10 cellular contexts compared by ENCODE assay signal in genomic region chr9:22117511-22118388, GRCh38.
DNase-seq lines count a peak whose midpoint lies in the region; ATAC-seq and TF ChIP-seq lines count a peak whose summit lies in the region.
"Had no signal": no experiment of that assay in that cellular context is flagged by ENCODE, and none has a peak within 500 bp of the region (broad histone marks: within the 10 kb centered on the region; RNA-seq: fewer than 3 reads in every experiment).

No MANE protein-coding gene starts in this region.

- H3K4me3 Mint-ChIP-seq in activated CD4-positive, alpha-beta T cell treated with anti-CD3 and anti-CD28 coated beads for 36 hours = no peak overlapping the region
- H3K4me3 Mint-ChIP-seq: CD4-positive, alpha-beta T cell had no signal

- TF ChIP-seq CTCF in omental fat pad (IDR thresholded peaks at IDR 0.05) = no peak

- no peak overlapping the region for H3K27ac Mint-ChIP-seq in activated CD4-positive, alpha-beta T cell treated with anti-CD3 and anti-CD28 coated beads for 36 hours
- H3K27ac Mint-ChIP-seq: CD4-positive, alpha-beta T cell had no signal

- H3K9me3 Mint-ChIP-seq in activated CD4-positive, alpha-beta T cell treated with anti-CD3 and anti-CD28 coated beads for 36 hours (ENCODE audit: low read depth) = no peaks in the 10 kb centered on the region
- H3K9me3 Mint-ChIP-seq: CD4-positive, alpha-beta T cell had no signal

- no peaks in the 10 kb centered on the region for H3K36me3 Mint-ChIP-seq in activated CD4-positive, alpha-beta T cell treated with anti-CD3 and anti-CD28 coated beads for 36 hours (ENCODE audit: low read depth)

- peak overlapping the region; percentile 66 for H3K27ac ChIP-seq in SJSA1

- no peaks in the 10 kb centered on the region for H3K27me3 ChIP-seq in SJSA1 (replicated peaks)

- no peak overlapping the region for H3K4me3 ChIP-seq in SJSA1

- no peaks in the 10 kb centered on the region for H3K4me1 Mint-ChIP-seq in activated CD4-positive, alpha-beta T cell treated with anti-CD3 and anti-CD28 coated beads for 36 hours

- ATAC-seq in omental fat pad (ENCODE audit: low FRiP score) = peak; percentile 43
- no peak for ATAC-seq in GM21619 (IDR thresholded peaks at IDR 0.05; ENCODE audit: unreplicated experiment)
- ATAC-seq in activated CD4-positive, alpha-beta T cell treated with anti-CD3 and anti-CD28 coated beads for 36 hours = no peak
- no peak for ATAC-seq in HG02870 (IDR thresholded peaks at IDR 0.05; ENCODE audit: unreplicated experiment)

- peaks cover 60% of the 10 kb centered on the region for H3K4me1 ChIP-seq in SJSA1 (replicated peaks)

- CTCF ChIA-PET in activated CD4-positive, alpha-beta T cell treated with anti-CD3 and anti-CD28 coated beads for 36 hours (lab: Charles Lee) = interaction anchor here (0.7 to 4.4 kb wide), 5 partner anchors 8 to 86 kb away, joined by 3 to 19 read pairs (median 3); no protein-coding TSS in a partner anchor

- POLR2A ChIA-PET in activated CD4-positive, alpha-beta T cell treated with anti-CD3 and anti-CD28 coated beads for 36 hours (lab: Charles Lee) = no interaction called here

- no peaks in the 10 kb centered on the region for H3K9me3 ChIP-seq in SJSA1 (replicated peaks)

- peaks cover 29% of the 10 kb centered on the region for H3K27me3 Mint-ChIP-seq in activated CD4-positive, alpha-beta T cell treated with anti-CD3 and anti-CD28 coated beads for 36 hours

- H3K36me3 ChIP-seq in SJSA1 = no peaks in the 10 kb centered on the region

- intact Hi-C loops in activated CD4-positive, alpha-beta T cell treated with anti-CD3 and anti-CD28 coated beads for 36 hours (cut with DNase I, micrococcal nuclease) = loop anchor here in 1 of 2 experiments (5.0 kb wide), 1 partner anchor 80 kb away; no protein-coding TSS in a partner anchor

- DNase-seq in ELF-1 (ENCODE audit: low read depth, low spot score) (peak; percentile 23), SJSA1 (ENCODE audit: low read depth in 1 of 2, low spot score in 2 of 2) (peak; percentile 44 to 53), fibroblast of the conjunctiva (ENCODE audit: low read depth) (peak; percentile 63), omental fat pad (ENCODE audit: low spot score) (no peak), HPDE6-E6E7 (ENCODE audit: extremely low spot score) (no peak)
- DNase-seq in activated CD4-positive, alpha-beta T cell treated with anti-CD3 and anti-CD28 coated beads for 36 hours = no peak
- DNase-seq: CD4-positive, alpha-beta T cell; retina had no signal

Comparison
In these comparisons a context has a peak if more than half of its experiments do, and no peak if none do; other contexts are left out.
1. DNase-seq: peak in ELF-1 (single experiment), SJSA1 (2 of 2) and fibroblast of the conjunctiva (single experiment); none in omental fat pad (single experiment), activated CD4-positive, alpha-beta T cell treated with anti-CD3 and anti-CD28 coated beads for 36 hours (single experiment) and HPDE6-E6E7 (single experiment).